Comparison of ENCODE assay signal across 37 cellular contexts in genomic region chr4:183557611-183558010, GRCh38. TPM values are rescaled to one million over a fixed set of nuclear protein-coding genes. Genes with fewer than 3 reads are reported as not detected.
DNase-seq lines count a peak whose midpoint lies in the region; ATAC-seq, FAIRE-seq and TF ChIP-seq lines count a peak whose summit lies in the region.
"Had no signal": no experiment of that assay in that cellular context is flagged by ENCODE, and none has a peak within 500 bp of the region (broad histone marks: within the 10 kb centered on the region; RNA-seq: fewer than 3 reads in every experiment).

No MANE protein-coding gene starts in this region.

- no peaks in the 10 kb centered on the region for H3K4me1 Mint-ChIP-seq in stimulated activated naive CD8-positive, alpha-beta T cell treated with anti-CD3 and anti-CD28 coated beads, Interleukin-15, amount 100 ng/mL, for 72 hours
- H3K4me1 Mint-ChIP-seq in WTC11 (no peaks in the 10 kb centered on the region), GM23338 (peaks cover 4% of the 10 kb centered on the region; the same call in 1 of the 3 replicates)
- H3K4me1 Mint-ChIP-seq: B cell; CD4-positive, alpha-beta memory T cell; CD4-positive, CD25-positive, alpha-beta regulatory T cell; CD8-positive, alpha-beta memory T cell had no signal

- peak overlapping the region; percentile 83 for H3K27ac ChIP-seq in VCaP
- no peak overlapping the region for H3K27ac ChIP-seq in K562 (ENCODE audit: extremely low read depth, low read depth, low read length)
- no peak overlapping the region for H3K27ac ChIP-seq in GM23338 (ENCODE audit: low read depth)
- H3K27ac ChIP-seq: 22Rv1; A549; BLaER1; BLaER1 treated with 17β-estradiol and CSF1 and Interleukin-3, amounts not matched to agents 10 nM and 100 nM; C4-2B had no signal

- H3K36me3 Mint-ChIP-seq in WTC11 (peaks cover 2% of the 10 kb centered on the region), GM23338 (ENCODE audit: low read depth) (peaks cover 4% of the 10 kb centered on the region; the same call in 2 of the 3 replicates)
- H3K36me3 Mint-ChIP-seq: CD14-positive monocyte; CD4-positive, alpha-beta memory T cell; CD4-positive, CD25-positive, alpha-beta regulatory T cell; CD8-positive, alpha-beta memory T cell; CD8-positive, alpha-beta T cell had no signal

- CTCF ChIA-PET in WTC11 (lab: Charles Lee) (no interaction called here), K562 (lab: Yijun Ruan, JAX; ENCODE audit: low intra/inter-chr PET ratio) (no interaction called here)

- peak; percentile 68 for ATAC-seq in stimulated activated naive CD8-positive, alpha-beta T cell treated with anti-CD3 and anti-CD28 coated beads, Interleukin-15, amount 100 ng/mL, for 72 hours
- no peak for ATAC-seq in stimulated activated naive CD8-positive, alpha-beta T cell treated with anti-CD3 and anti-CD28 coated beads, Interleukin-15, Interleukin-2, amounts not matched to agents 100 U/mL and 50 U/mL, for 24 hours
- peak; percentile 38; the same call in 1 of the 2 replicates for ATAC-seq in WTC11
- 0 out of 3 replicates have a peak, but pooled peaks have one; percentile 44 for ATAC-seq in K562
- ATAC-seq in GM23338: no peak
- ATAC-seq: A549; CD8-positive, alpha-beta T cell had no signal

- POLR2A ChIA-PET in WTC11 (lab: Charles Lee) (no interaction called here), K562 (lab: Yijun Ruan, JAX) (no interaction called here)

- no peaks in the 10 kb centered on the region; the same call in 1 of the 2 replicates for H3K9me3 ChIP-seq in K562 (replicated peaks; ENCODE audit: control insufficient read depth, insufficient read depth, low read depth, low read length)
- H3K9me3 ChIP-seq: A549, BE2C, BLaER1, Caco-2 had no signal

- no peak overlapping the region for H3K9ac ChIP-seq in K562 (ENCODE audit: insufficient read depth in 1 of 2, low read depth in 2 of 2, low read length in 2 of 2)
- H3K9ac ChIP-seq: BLaER1; BLaER1 treated with 17β-estradiol and CSF1 and Interleukin-3, amounts not matched to agents 10 nM and 100 nM had no signal

- TF ChIP-seq CTCF in VCaP (conservative IDR thresholded peaks at IDR 0.05) (no peak), WTC11 (IDR thresholded peaks at IDR 0.05) (no peak), K562 (IDR thresholded peaks at IDR 0.05 in 2 of 3, conservative IDR thresholded peaks at IDR 0.05 in 1 of 3; ENCODE audit: insufficient read depth in 2 of 3, low read depth in 1 of 3, low read length in 3 of 3) (no peak), GM23338 (conservative IDR thresholded peaks at IDR 0.05; ENCODE audit: low read depth in 2 of 2) (peak in 1 of 2 experiments; percentile 19; a peak in 1 of 4 replicates)

- H3K79me2 ChIP-seq in K562 (ENCODE audit: control insufficient read depth, insufficient read depth, low read length) (no peaks in the 10 kb centered on the region), GM23338 (replicated peaks; ENCODE audit: insufficient read depth) (no peaks in the 10 kb centered on the region)

- H3K9me3 Mint-ChIP-seq in stimulated activated naive CD8-positive, alpha-beta T cell treated with anti-CD3 and anti-CD28 coated beads, Interleukin-15, amount 100 ng/mL, for 72 hours: peaks cover 4 to 12% of the 10 kb centered on the region in 2 donors
- H3K9me3 Mint-ChIP-seq in WTC11: peaks cover 8% of the 10 kb centered on the region
- H3K9me3 Mint-ChIP-seq in GM23338: peaks cover 8% of the 10 kb centered on the region
- H3K9me3 Mint-ChIP-seq: CD4-positive, alpha-beta T cell; CD4-positive, CD25-positive, alpha-beta regulatory T cell; CD8-positive, alpha-beta memory T cell; CD8-positive, alpha-beta T cell had no signal

- no peaks in the 10 kb centered on the region for H3K9me1 ChIP-seq in K562 (ENCODE audit: control insufficient read depth, insufficient read depth, low read length)

- no peak for TF ChIP-seq EP300 in K562 (IDR thresholded peaks at IDR 0.05; ENCODE audit: low read length)

- H3K9me2 ChIP-seq in GM23338 (ENCODE audit: insufficient read depth): no peaks in the 10 kb centered on the region

- no peak for FAIRE-seq in K562 (lab: Jason Lieb, UNC)
- FAIRE-seq: A204.1, A549, D721Med had no signal

- in situ Hi-C loops in K562 (cut with MboI): no loop called here

- H3K27me3 Mint-ChIP-seq in stimulated activated naive CD8-positive, alpha-beta T cell treated with anti-CD3 and anti-CD28 coated beads, Interleukin-15, amount 100 ng/mL, for 72 hours: peaks cover 7% of the 10 kb centered on the region
- H3K27me3 Mint-ChIP-seq in WTC11 (ENCODE audit: low read depth): no peaks in the 10 kb centered on the region
- no peaks in the 10 kb centered on the region for H3K27me3 Mint-ChIP-seq in GM23338 (ENCODE audit: insufficient read depth, low read depth, poor library complexity)

- H4K20me1 ChIP-seq in K562 (replicated peaks; ENCODE audit: control insufficient read depth, insufficient read depth, low read length) (no peaks in the 10 kb centered on the region; the same call in 1 of the 2 replicates), GM23338 (replicated peaks; ENCODE audit: insufficient read depth) (no peaks in the 10 kb centered on the region)
- H4K20me1 ChIP-seq: BLaER1; BLaER1 treated with 17β-estradiol and CSF1 and Interleukin-3, amounts not matched to agents 10 nM and 100 nM had no signal

- H3K36me3 ChIP-seq in K562 (ENCODE audit: control insufficient read depth, insufficient read depth, low read length) (no peaks in the 10 kb centered on the region), GM23338 (ENCODE audit: insufficient read depth) (no peaks in the 10 kb centered on the region)
- H3K36me3 ChIP-seq: BE2C; BLaER1; BLaER1 treated with 17β-estradiol and CSF1 and Interleukin-3, amounts not matched to agents 10 nM and 100 nM had no signal

- intact Hi-C loops in K562 (cut with micrococcal nuclease): no loop called here

- H3K4me3 Mint-ChIP-seq in stimulated activated naive CD8-positive, alpha-beta T cell treated with anti-CD3 and anti-CD28 coated beads, Interleukin-15, amount 100 ng/mL, for 72 hours: no peak overlapping the region
- H3K4me3 Mint-ChIP-seq in WTC11 (no peak overlapping the region), GM23338 (no peak overlapping the region)
- H3K4me3 Mint-ChIP-seq: B cell; CD14-positive monocyte; CD4-positive, alpha-beta memory T cell; CD4-positive, alpha-beta T cell; CD4-positive, CD25-positive, alpha-beta regulatory T cell; CD8-positive, alpha-beta memory T cell; CD8-positive, alpha-beta T cell had no signal

- TF ChIP-seq POLR2A in K562 (conservative IDR thresholded peaks at IDR 0.05): no peak

- H3K4me1 ChIP-seq in K562 (replicated peaks in 1 of 2; ENCODE audit: control insufficient read depth in 2 of 2, insufficient read depth in 2 of 2, low read length in 2 of 2) (no peaks in the 10 kb centered on the region), GM23338 (ENCODE audit: insufficient read depth) (no peaks in the 10 kb centered on the region; the same call in 1 of the 2 replicates)
- H3K4me1 ChIP-seq: A549; BE2C; BLaER1; BLaER1 treated with 17β-estradiol and CSF1 and Interleukin-3, amounts not matched to agents 10 nM and 100 nM; Caco-2 had no signal

- no peak for TF ChIP-seq RAD21 in K562 (CRISPR knock-in tag; conservative IDR thresholded peaks at IDR 0.05 in 1 of 2, IDR thresholded peaks at IDR 0.05 in 1 of 2)

- H3K4me3 ChIP-seq in K562: no peak overlapping the region
- no peak overlapping the region for H3K4me3 ChIP-seq in GM23338
- H3K4me3 ChIP-seq: A549; BLaER1; BLaER1 treated with 17β-estradiol and CSF1 and Interleukin-3, amounts not matched to agents 10 nM and 100 nM had no signal

- H2AFZ ChIP-seq in K562 (ENCODE audit: low read depth, low read length): no peak overlapping the region
- H2AFZ ChIP-seq in GM23338: no peak overlapping the region

- no peaks in the 10 kb centered on the region for H3F3A ChIP-seq in GM23338 (replicated peaks; ENCODE audit: low read depth)

- WGBS in K562 (ENCODE audit: insufficient coverage, low coverage, missing lambda C conversion rate): 11% methylated on average over 6 of the region's 6 CpGs

- H3K27me3 ChIP-seq in K562 (ENCODE audit: control insufficient read depth in 2 of 2, insufficient read depth in 2 of 2, low read length in 2 of 2) (peaks cover 7 to 20% of the 10 kb centered on the region in 2 experiments; a peak in 4 of 5 replicates), GM23338 (ENCODE audit: insufficient read depth) (no peaks in the 10 kb centered on the region)
- H3K27me3 ChIP-seq: BE2C; BLaER1; BLaER1 treated with 17β-estradiol and CSF1 and Interleukin-3, amounts not matched to agents 10 nM and 100 nM had no signal

- DNase-seq in stimulated activated naive CD8-positive, alpha-beta T cell treated with anti-CD3 and anti-CD28 coated beads, Interleukin-15, amount 100 ng/mL, for 72 hours: peak in 1 of 2 donors; percentile 21
- DNase-seq in stimulated activated naive CD8-positive, alpha-beta T cell treated with anti-CD3 and anti-CD28 coated beads, Interleukin-15, Interleukin-2, amounts not matched to agents 100 U/mL and 50 U/mL, for 24 hours: no peak
- DNase-seq in WTC11 (ENCODE audit: low spot score) (no peak), K562 (ENCODE audit: extremely low read depth in 1 of 4, low spot score in 3 of 4) (no peak), GM23338 (ENCODE audit: low spot score) (no peak)
- no peak for DNase-seq in activated CD8-positive, alpha-beta memory T cell treated with anti-CD3 and anti-CD28 coated beads, Interleukin-2, amount 50 U/mL, for 4 hours
- no peak for DNase-seq in stimulated activated CD4-positive, alpha-beta T cell treated with anti-CD3 and anti-CD28 coated beads, Interleukin-2, amount 100 ng/mL, for 48 hours
- DNase-seq: 8988T; ACHN; AML-193; BE2C; C1 segment of cervical spinal cord; Caco-2; Calu3; CD4-positive, alpha-beta memory T cell; CD4-positive, alpha-beta T cell; CD4-positive, CD25-positive, alpha-beta regulatory T cell; CD8-positive, alpha-beta memory T cell; CD8-positive, alpha-beta T cell; COR-L47; DMS 273 treated with DMSO at 0.1 percent for 48 hours; DMS153; DMS53; DMS79; DMS79 treated with DMSO at 0.1 percent for 48 hours; DND-41; EL had no signal

- no TSS peak for BruUV-seq in K562 (replicated peaks; lab: Mats Ljungman, UMichigan)

- peak overlapping the region in 1 of 2 donors; percentile 36 for H3K27ac Mint-ChIP-seq in stimulated activated naive CD8-positive, alpha-beta T cell treated with anti-CD3 and anti-CD28 coated beads, Interleukin-15, amount 100 ng/mL, for 72 hours
- H3K27ac Mint-ChIP-seq in WTC11 (no peak overlapping the region), GM23338 (no peak overlapping the region)
- H3K27ac Mint-ChIP-seq: B cell; CD4-positive, alpha-beta memory T cell; CD4-positive, alpha-beta T cell; CD4-positive, CD25-positive, alpha-beta regulatory T cell; CD8-positive, alpha-beta memory T cell; CD8-positive, alpha-beta T cell had no signal

- H3K4me2 ChIP-seq in K562 (ENCODE audit: insufficient read depth, low read length) (no peak overlapping the region), GM23338 (no peak overlapping the region)
- H3K4me2 ChIP-seq: A549; BLaER1; BLaER1 treated with 17β-estradiol and CSF1 and Interleukin-3, amounts not matched to agents 10 nM and 100 nM had no signal

RNA-seq across cellular contexts. Expression of gene ING2, which starts 52.8 kb away (rescaled TPM):
- total RNA-seq in WTC11 (2021) (12.0 to 15.6 TPM (median 14.8 TPM) in 3 replicates), K562 (2014; rRNA removed) (12.4 and 12.5 TPM in 2 replicates), K562 (2014; rRNA removed; fragmentation: Illumina TruSeq; extraction: Trizol) (13.8 and 15.1 TPM in 2 replicates), K562 (2015; rRNA removed; fragmentation: Illumina TruSeq; extraction: Trizol) (16.9 and 17.5 TPM in 2 replicates), K562 (2021) (8.7 and 10.0 TPM in 2 replicates)
- total RNA-seq in K562 (2011; cell fraction: chromatin; rRNA removed; ENCODE audit: low replicate concordance): 1.8 and 14.2 TPM in 2 replicates
- total RNA-seq in K562 (2011; cell fraction: nucleolus; rRNA removed): 2.3 and 2.8 TPM in 2 replicates
- total RNA-seq in K562 (2011; cell fraction: nucleoplasm; rRNA removed): 5.6 and 6.2 TPM in 2 replicates
- polyA plus RNA-seq in K562 (2011; rRNA removed) (8.3 and 9.5 TPM in 2 replicates), K562 (2014; fragmentation: Illumina TruSeq; extraction: Trizol) (18.0 and 21.4 TPM in 2 replicates), K562 (2014; fragmentation: Nextera tagmentation; extraction: Ambion mirVana) (1 to 10 TPM; 2.9 to 4.2 TPM), K562 (2014; rRNA removed) (12.5 and 18.6 TPM in 2 replicates), GM23338 (2016; fragmentation: Nextera tagmentation; extraction: Ambion mirVana) (32.8 and 34.2 TPM in 2 replicates)
- 2.9 and 3.8 TPM in 2 replicates for polyA plus RNA-seq in K562 (2011; cell fraction: cytosol; rRNA removed)
- 3.5 and 4.5 TPM in 2 replicates for polyA plus RNA-seq in K562 (2011; cell fraction: nucleus; rRNA removed)
- 10.9 and 14.7 TPM in 2 replicates for polyA plus RNA-seq in K562 (2012)
- 4.5 and 7.3 TPM in 2 replicates for polyA minus RNA-seq in K562 (2011; rRNA and poly(A)+ RNA removed)
- polyA minus RNA-seq in K562 (2011; cell fraction: cytosol; rRNA and poly(A)+ RNA removed): 2.9 and 4.9 TPM in 2 replicates
- polyA minus RNA-seq in K562 (2011; cell fraction: nucleus; rRNA and poly(A)+ RNA removed): 2.4 and 6.7 TPM in 2 replicates
- 18.5 and 21.5 TPM in 2 replicates for total RNA-seq in GM23338 (2014; rRNA removed; shearing (Covaris generic))

Comparison
In these comparisons a context has a peak if more than half of its experiments do, and no peak if none do; other contexts are left out.
1. ATAC-seq: peak in stimulated activated naive CD8-positive, alpha-beta T cell treated with anti-CD3 and anti-CD28 coated beads, Interleukin-15, amount 100 ng/mL, for 72 hours (single experiment), WTC11 (single experiment) and K562 (single experiment); none in stimulated activated naive CD8-positive, alpha-beta T cell treated with anti-CD3 and anti-CD28 coated beads, Interleukin-15, Interleukin-2, amounts not matched to agents 100 U/mL and 50 U/mL, for 24 hours (single experiment) and GM23338 (single experiment).